In genomic region chr19:46350758-46351159, GRCh38 we compare ENCODE assay signal across 8 cellular contexts. TPM values are rescaled to one million over a fixed set of nuclear protein-coding genes. Genes with fewer than 3 reads are reported as not detected.
DNase-seq lines count a peak whose midpoint lies in the region; ATAC-seq and TF ChIP-seq lines count a peak whose summit lies in the region.

No MANE protein-coding gene starts in this region.

- no peaks in the 10 kb centered on the region for H3K9me3 ChIP-seq in CD4-positive, alpha-beta T cell (ENCODE audit: control insufficient read depth, low read length)

- TF ChIP-seq CTCF in CD4-positive, alpha-beta T cell (IDR thresholded peaks at IDR 0.05): no peak
- TF ChIP-seq CTCF in natural killer cell (IDR thresholded peaks at IDR 0.05): no peak

- peak overlapping the region; percentile 62 for H3K27ac ChIP-seq in CD4-positive, alpha-beta T cell (ENCODE audit: low read depth, low read length)
- peak overlapping the region; percentile 16 for H3K27ac ChIP-seq in angular gyrus (ENCODE audit: low read depth, low read length)

- ATAC-seq in CD4-positive, alpha-beta T cell (ENCODE audit: poor library complexity): no peak
- ATAC-seq in natural killer cell (peak; percentile 31 to 51 (median 34)), GM21526 (IDR thresholded peaks at IDR 0.05; ENCODE audit: low FRiP score, unreplicated experiment) (no peak), GM21717 (IDR thresholded peaks at IDR 0.05; ENCODE audit: unreplicated experiment) (no peak), HG03025 (IDR thresholded peaks at IDR 0.05; ENCODE audit: low FRiP score, unreplicated experiment) (no peak)

- H3K27me3 Mint-ChIP-seq in CD4-positive, alpha-beta T cell: no peaks in the 10 kb centered on the region
- H3K27me3 Mint-ChIP-seq in natural killer cell (ENCODE audit: low read depth in 2 of 2): no peaks in the 10 kb centered on the region

- intact Hi-C loops in CD4-positive, alpha-beta T cell (cut with DNase I, micrococcal nuclease): no loop called here
- intact Hi-C loops in natural killer cell (cut with micrococcal nuclease): loop anchor here (2.0 kb wide), 1 partner anchor 14 kb away; no protein-coding TSS in a partner anchor

- H3K9me3 Mint-ChIP-seq in CD4-positive, alpha-beta T cell: no peaks in the 10 kb centered on the region
- H3K9me3 Mint-ChIP-seq in natural killer cell: no peaks in the 10 kb centered on the region

- CTCF ChIA-PET in CD4-positive, alpha-beta T cell (lab: Charles Lee): no interaction called here

- POLR2A ChIA-PET in CD4-positive, alpha-beta T cell (lab: Charles Lee): interaction anchor here (0.8 to 1.6 kb wide), 2 partner anchors 11 to 13 kb away, joined by 3 read pairs; no protein-coding TSS in a partner anchor

- H3K4me1 Mint-ChIP-seq in CD4-positive, alpha-beta T cell (ENCODE audit: low read depth): peaks cover 66% of the 10 kb centered on the region
- H3K4me1 Mint-ChIP-seq in natural killer cell: peaks cover 53 to 83% of the 10 kb centered on the region in 2 donors

- peak overlapping the region; percentile 91 for H3K27ac Mint-ChIP-seq in CD4-positive, alpha-beta T cell
- peak overlapping the region; percentile 90 to 94 for H3K27ac Mint-ChIP-seq in natural killer cell

- DNase-seq in CD4-positive, alpha-beta T cell: peak in 2 of 10 experiments; percentile 5 to 10
- DNase-seq in NAMALWA (ENCODE audit: low spot score) (peak; percentile 60), natural killer cell (peak; percentile 29), HUDEP-2 (lab: John Stamatoyannopoulos, UW; ENCODE audit: unreplicated experiment in 76 of 76) (no peak)

- H3K36me3 Mint-ChIP-seq in CD4-positive, alpha-beta T cell (ENCODE audit: low read depth): peaks cover 40% of the 10 kb centered on the region
- H3K36me3 Mint-ChIP-seq in natural killer cell: no peaks in the 10 kb centered on the region

- no peaks in the 10 kb centered on the region for H3K27me3 ChIP-seq in CD4-positive, alpha-beta T cell (ENCODE audit: control insufficient read depth, insufficient read depth, low read length)

- peak overlapping the region; percentile 72 for H3K4me3 Mint-ChIP-seq in CD4-positive, alpha-beta T cell
- H3K4me3 Mint-ChIP-seq in natural killer cell: peak overlapping the region; percentile 79

RNA-seq across cellular contexts. Expression of gene PPP5C, which starts 3.9 kb away (rescaled TPM):
- total RNA-seq in CD4-positive, alpha-beta T cell: 10 to 100 TPM; 18.9 to 20.2 TPM
- 100 to 1,000 TPM in 1 of 3 donors, 10 to 100 TPM in 2; 95.4 to 106 (median 98.4) TPM for total RNA-seq in natural killer cell

RNA-seq across cellular contexts. Expression of gene HIF3A, which starts 53.9 kb away (rescaled TPM):
- not detected for total RNA-seq in CD4-positive, alpha-beta T cell
- not detected for total RNA-seq in natural killer cell

Comparison
In these comparisons a context has a peak if more than half of its experiments do, and no peak if none do; other contexts are left out.
1. ATAC-seq: peak in natural killer cell (3 of 3); none in CD4-positive, alpha-beta T cell (single experiment), GM21526 (single experiment), GM21717 (single experiment) and HG03025 (single experiment).
2. DNase-seq: peak in NAMALWA (single experiment) and natural killer cell (single experiment); none in HUDEP-2 (0 of 76).
3. RNA of gene PPP5C, which starts 3.9 kb away (total RNA-seq): 95.4 to 106 TPM in natural killer cell; 18.9 to 20.2 TPM in CD4-positive, alpha-beta T cell; every median in the first group is over 4 times any median in the second.